ENCODE assay signal across 18 cellular contexts in the genomic region with DNA sequence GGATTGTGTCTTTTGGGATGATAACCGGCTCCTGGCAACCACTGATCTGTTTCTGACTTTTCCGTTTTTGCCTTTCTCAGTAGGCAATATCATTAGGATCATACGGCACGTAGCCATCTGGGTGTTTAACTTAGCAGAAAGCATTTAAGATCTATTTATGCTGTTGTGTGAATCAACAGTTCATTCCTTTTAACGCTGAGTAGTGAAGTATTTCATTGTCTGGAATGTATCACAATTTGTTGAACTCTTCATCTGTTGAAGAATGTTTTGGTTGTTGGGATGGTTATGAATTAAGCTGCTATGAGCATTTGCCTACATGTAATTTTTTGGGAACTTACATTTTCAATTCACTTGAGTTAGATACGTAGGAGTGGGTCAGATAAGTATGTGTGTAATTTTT.
"Had no signal": no experiment of that assay in that cellular context is flagged by ENCODE, and none has a peak within 500 bp of the region (broad histone marks: within the 10 kb centered on the region; RNA-seq: fewer than 3 reads in every experiment).

No MANE protein-coding gene starts in this region.

- H3K4me3 Mint-ChIP-seq: activated CD8-positive, alpha-beta T cell treated with anti-CD3 and anti-CD28 coated beads for 36 hours; activated T-cell treated with anti-CD3 and anti-CD28 coated beads, Interleukin-2, amount 50 U/mL, for 72 hours; natural killer cell; stimulated activated memory B cell treated with anti-CD40 and anti-IgM and Interleukin-4, amounts not matched to agents 10 μg/mL and 1 μg/mL and 100 μg/mL, for 72 hours; T-helper 1 cell treated with Interleukin-12 subunit alpha and Interleukin-12 subunit beta and Interleukin-4 antibody, amounts not matched to agents 30 μg/mL and 1 μg/mL, for 36 hours had no signal

- H3K4me1 ChIP-seq: spleen, transverse colon had no signal

- DNase-seq: activated CD4-positive, alpha-beta T cell treated with anti-CD3 and anti-CD28 coated beads for 4 hours; activated CD8-positive, alpha-beta memory T cell treated with anti-CD3 and anti-CD28 coated beads, Interleukin-2, amount 50 U/mL, for 4 hours; activated CD8-positive, alpha-beta T cell treated with anti-CD3 and anti-CD28 coated beads for 36 hours; activated T-cell treated with anti-CD3 and anti-CD28 coated beads, Interleukin-2, amount 50 U/mL, for 72 hours; caudate nucleus; cortex of kidney; effector memory CD4-positive, alpha-beta T cell; hypothalamus; left cardiac atrium; natural killer cell; right cardiac atrium; spleen; stimulated activated CD4-positive, alpha-beta T cell treated with anti-CD3 and anti-CD28 coated beads, Interleukin-1b, Interleukin-23, amount 100 ng/mL, for 48 hours; substantia nigra; transverse colon had no signal

- H3K27me3 ChIP-seq: transverse colon had no signal

- ATAC-seq: activated CD8-positive, alpha-beta T cell treated with anti-CD3 and anti-CD28 coated beads for 36 hours; activated T-cell treated with anti-CD3 and anti-CD28 coated beads, Interleukin-2, amount 50 U/mL, for 72 hours; left cardiac atrium; natural killer cell; right cardiac atrium had no signal

- H3K9me3 ChIP-seq: spleen, transverse colon had no signal

- H3K36me3 Mint-ChIP-seq: natural killer cell; stimulated activated memory B cell treated with anti-CD40 and anti-IgM and Interleukin-4, amounts not matched to agents 10 μg/mL and 1 μg/mL and 100 μg/mL, for 72 hours had no signal

- H3K36me3 ChIP-seq: spleen, transverse colon had no signal

- H3K27ac ChIP-seq: spleen, transverse colon had no signal

- H3K4me3 ChIP-seq: lung, spleen, transverse colon had no signal

- H3K9me3 Mint-ChIP-seq: activated CD8-positive, alpha-beta T cell treated with anti-CD3 and anti-CD28 coated beads for 36 hours; natural killer cell; T-helper 1 cell treated with Interleukin-12 subunit alpha and Interleukin-12 subunit beta and Interleukin-4 antibody, amounts not matched to agents 30 μg/mL and 1 μg/mL, for 36 hours had no signal

- H3K27ac Mint-ChIP-seq: activated CD8-positive, alpha-beta T cell treated with anti-CD3 and anti-CD28 coated beads for 36 hours; activated T-cell treated with anti-CD3 and anti-CD28 coated beads, Interleukin-2, amount 50 U/mL, for 72 hours; natural killer cell; stimulated activated memory B cell treated with anti-CD40 and anti-IgM and Interleukin-4, amounts not matched to agents 10 μg/mL and 1 μg/mL and 100 μg/mL, for 72 hours; T-helper 1 cell treated with Interleukin-12 subunit alpha and Interleukin-12 subunit beta and Interleukin-4 antibody, amounts not matched to agents 30 μg/mL and 1 μg/mL, for 36 hours had no signal

- H3K4me1 Mint-ChIP-seq: natural killer cell had no signal
